In genomic region chrX:18158963-18159362, GRCh38 we compare ENCODE assay signal across 27 cellular contexts.
"Had no signal": no experiment of that assay in that cellular context is flagged by ENCODE, and none has a peak within 500 bp of the region (broad histone marks: within the 10 kb centered on the region; RNA-seq: fewer than 3 reads in every experiment).

No MANE protein-coding gene starts in this region.

- H3K36me3 Mint-ChIP-seq: stimulated activated effector memory CD8-positive, alpha-beta T cell treated with anti-CD3 and anti-CD28 coated beads, Interleukin-12 subunit alpha, Interleukin-12 subunit beta, amount 100 ng/mL, for 72 hours; stimulated activated memory B cell treated with anti-CD40 and anti-IgM and Interleukin-4, amounts not matched to agents 10 μg/mL and 1 μg/mL and 100 μg/mL, for 72 hours; stimulated activated naive B cell treated with anti-CD40 and anti-IgM and Interleukin-4, amounts not matched to agents 10 μg/mL and 1 μg/mL and 100 μg/mL, for 72 hours; type B pancreatic cell had no signal

- H3K27me3 Mint-ChIP-seq: stimulated activated memory B cell treated with anti-CD40 and anti-IgM and Interleukin-4, amounts not matched to agents 10 μg/mL and 1 μg/mL and 100 μg/mL, for 72 hours; stimulated activated naive CD8-positive, alpha-beta T cell treated with anti-CD3 and anti-CD28 coated beads, Interleukin-15, amount 100 ng/mL, for 72 hours; stimulated activated naive CD8-positive, alpha-beta T cell treated with anti-CD3 and anti-CD28 coated beads, Interleukin-15, Interleukin-2, amounts not matched to agents 100 ng/mL and 50 ng/mL, for 24 hours; type B pancreatic cell had no signal

- H3K4me1 ChIP-seq: stomach, suprapubic skin, testis, thyroid gland, tibial artery, tibial nerve, transverse colon, upper lobe of left lung, upper lobe of right lung, uterus, vagina had no signal

- DNase-seq: stimulated activated CD4-positive, alpha-beta T cell treated with anti-CD3 and anti-CD28 coated beads, Interleukin-2, amount 100 ng/mL, for 48 hours; stimulated activated CD4-positive, alpha-beta T cell treated with anti-CD3 and anti-CD28 coated beads, Interleukin-4, amount 100 ng/mL, for 1 hour; stimulated activated CD4-positive, alpha-beta T cell treated with anti-CD3 and anti-CD28 coated beads, Interleukin-4, amount 100 ng/mL, for 24 hours; stimulated activated CD4-positive, alpha-beta T cell treated with anti-CD3 and anti-CD28 coated beads, Interleukin-4, amount 100 ng/mL, for 4 hours; stimulated activated CD8-positive, alpha-beta memory T cell treated with anti-CD3 and anti-CD28 coated beads, Interleukin-4, amount 100 ng/mL, for 48 hours; stimulated activated naive B cell treated with anti-CD40 and anti-IgM and Interleukin-4, amounts not matched to agents 10 μg/mL and 1 μg/mL and 100 μg/mL, for 72 hours; stimulated activated naive CD4-positive, alpha-beta T cell; stimulated activated naive CD4-positive, alpha-beta T cell treated with Interleukin-2 at 50 U/mL for 16 hours; stimulated activated naive CD8-positive, alpha-beta T cell treated with anti-CD3 and anti-CD28 coated beads, Interleukin-15, amount 100 ng/mL, for 72 hours; stimulated activated naive CD8-positive, alpha-beta T cell treated with anti-CD3 and anti-CD28 coated beads, Interleukin-15, Interleukin-2, amounts not matched to agents 100 U/mL and 50 U/mL, for 24 hours; stomach; substantia nigra; testis; thyroid gland; tibial artery; transverse colon; upper lobe of left lung; upper lobe of right lung; uterus had no signal

- H3K9me3 ChIP-seq: stomach, suprapubic skin, testis, thoracic aorta, thyroid gland, tibial artery, tibial nerve, transverse colon, upper lobe of left lung, upper lobe of right lung, uterus, vagina had no signal

- H3K9me3 Mint-ChIP-seq: stimulated activated memory B cell treated with anti-CD40 and anti-IgM and Interleukin-4, amounts not matched to agents 10 μg/mL and 1 μg/mL and 100 μg/mL, for 72 hours; type B pancreatic cell had no signal

- H3K27ac Mint-ChIP-seq: stimulated activated effector memory CD8-positive, alpha-beta T cell treated with anti-CD3 and anti-CD28 coated beads, Interleukin-12 subunit alpha, Interleukin-12 subunit beta, amount 100 ng/mL, for 72 hours; stimulated activated memory B cell treated with anti-CD40 and anti-IgM and Interleukin-4, amounts not matched to agents 10 μg/mL and 1 μg/mL and 100 μg/mL, for 72 hours; stimulated activated naive B cell treated with anti-CD40 and anti-IgM and Interleukin-4, amounts not matched to agents 10 μg/mL and 1 μg/mL and 100 μg/mL, for 72 hours; stimulated activated naive CD8-positive, alpha-beta T cell treated with anti-CD3 and anti-CD28 coated beads, Interleukin-15, amount 100 ng/mL, for 72 hours; stimulated activated naive CD8-positive, alpha-beta T cell treated with anti-CD3 and anti-CD28 coated beads, Interleukin-15, Interleukin-2, amounts not matched to agents 100 ng/mL and 50 ng/mL, for 24 hours; type B pancreatic cell had no signal

- H3K4me3 ChIP-seq: stomach, suprapubic skin, testis, thoracic aorta, thyroid gland, tibial artery, tibial nerve, transverse colon, upper lobe of left lung, upper lobe of right lung, uterus, vagina had no signal

- H3K4me1 Mint-ChIP-seq: stimulated activated effector memory CD8-positive, alpha-beta T cell treated with anti-CD3 and anti-CD28 coated beads, Interleukin-12 subunit alpha, Interleukin-12 subunit beta, amount 100 ng/mL, for 72 hours; stimulated activated memory B cell treated with anti-CD40 and anti-IgM and Interleukin-4, amounts not matched to agents 10 μg/mL and 1 μg/mL and 100 μg/mL, for 72 hours; stimulated activated naive B cell treated with anti-CD40 and anti-IgM and Interleukin-4, amounts not matched to agents 10 μg/mL and 1 μg/mL and 100 μg/mL, for 72 hours; stimulated activated naive CD8-positive, alpha-beta T cell treated with anti-CD3 and anti-CD28 coated beads, Interleukin-15, amount 100 ng/mL, for 72 hours had no signal

- H3K4me3 Mint-ChIP-seq: stimulated activated effector memory CD8-positive, alpha-beta T cell treated with anti-CD3 and anti-CD28 coated beads, Interleukin-12 subunit alpha, Interleukin-12 subunit beta, amount 100 ng/mL, for 72 hours; stimulated activated memory B cell treated with anti-CD40 and anti-IgM and Interleukin-4, amounts not matched to agents 10 μg/mL and 1 μg/mL and 100 μg/mL, for 72 hours; stimulated activated naive B cell treated with anti-CD40 and anti-IgM and Interleukin-4, amounts not matched to agents 10 μg/mL and 1 μg/mL and 100 μg/mL, for 72 hours; stimulated activated naive CD8-positive, alpha-beta T cell treated with anti-CD3 and anti-CD28 coated beads, Interleukin-15, amount 100 ng/mL, for 72 hours; stimulated activated naive CD8-positive, alpha-beta T cell treated with anti-CD3 and anti-CD28 coated beads, Interleukin-15, Interleukin-2, amounts not matched to agents 100 ng/mL and 50 ng/mL, for 24 hours; type B pancreatic cell had no signal

- H3K36me3 ChIP-seq: stomach, suprapubic skin, thoracic aorta, thyroid gland, tibial artery, tibial nerve, transverse colon, upper lobe of left lung, upper lobe of right lung, uterus, vagina had no signal

- H3K27ac ChIP-seq: stomach, suprapubic skin, testis, thoracic aorta, thyroid gland, tibial artery, tibial nerve, transverse colon, upper lobe of left lung, upper lobe of right lung, uterus, vagina had no signal
